ENCODE assay signal across 1 cellular context in the genomic region with DNA sequence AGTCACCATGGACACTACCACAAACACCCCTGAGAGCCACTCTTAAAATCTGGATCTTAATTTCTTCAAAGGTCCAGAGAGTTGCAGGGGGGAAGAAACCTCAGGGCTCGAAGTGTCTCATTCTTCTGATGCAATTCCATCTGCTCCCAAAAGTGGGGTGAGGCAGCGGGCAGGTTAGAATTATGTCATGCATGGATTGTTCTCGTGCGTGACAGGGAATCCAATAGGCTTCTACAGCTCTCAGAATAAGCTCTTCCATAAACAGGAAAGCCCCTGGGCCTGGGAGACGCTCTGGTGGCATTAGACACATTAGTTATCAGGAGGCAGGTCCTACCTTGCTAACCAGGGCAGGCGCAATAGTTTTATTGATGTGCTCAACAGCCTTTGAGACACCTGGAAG.
TF ChIP-seq lines count a peak whose summit lies in the region.

No MANE protein-coding gene starts in this region.

TF ChIP-seq in K562, 482 proteins besides CTCF, POLR2A, EP300 and RAD21:
- TF ChIP-seq FOXM1 (IDR thresholded peaks at IDR 0.05; ENCODE audit: low read depth) (no peak), FOXM1 (CRISPR knock-in tag; IDR thresholded peaks at IDR 0.05; ENCODE audit: low read depth) (0 out of 2 replicates have a peak, but pooled peaks have one; percentile 31), MEF2A (IDR thresholded peaks at IDR 0.05; ENCODE audit: control insufficient read depth, low read depth, low read length) (no peak), TEAD4 (IDR thresholded peaks at IDR 0.05; ENCODE audit: low read length) (0 out of 2 replicates have a peak, but pooled peaks have one; percentile 1), TEAD4 (CRISPR knock-in tag; IDR thresholded peaks at IDR 0.05; ENCODE audit: borderline replicate concordance) (no peak), HNRNPLL (IDR thresholded peaks at IDR 0.05; ENCODE audit: low read depth, low read length, poor library complexity, severe bottlenecking) (peak; percentile 1), FOXJ2 (tag; IDR thresholded peaks at IDR 0.05) (no peak)
TF ChIP-seq in K562: peak in this region for 3.
